Comparison of ENCODE assay signal across 14 cellular contexts in the genomic region with DNA sequence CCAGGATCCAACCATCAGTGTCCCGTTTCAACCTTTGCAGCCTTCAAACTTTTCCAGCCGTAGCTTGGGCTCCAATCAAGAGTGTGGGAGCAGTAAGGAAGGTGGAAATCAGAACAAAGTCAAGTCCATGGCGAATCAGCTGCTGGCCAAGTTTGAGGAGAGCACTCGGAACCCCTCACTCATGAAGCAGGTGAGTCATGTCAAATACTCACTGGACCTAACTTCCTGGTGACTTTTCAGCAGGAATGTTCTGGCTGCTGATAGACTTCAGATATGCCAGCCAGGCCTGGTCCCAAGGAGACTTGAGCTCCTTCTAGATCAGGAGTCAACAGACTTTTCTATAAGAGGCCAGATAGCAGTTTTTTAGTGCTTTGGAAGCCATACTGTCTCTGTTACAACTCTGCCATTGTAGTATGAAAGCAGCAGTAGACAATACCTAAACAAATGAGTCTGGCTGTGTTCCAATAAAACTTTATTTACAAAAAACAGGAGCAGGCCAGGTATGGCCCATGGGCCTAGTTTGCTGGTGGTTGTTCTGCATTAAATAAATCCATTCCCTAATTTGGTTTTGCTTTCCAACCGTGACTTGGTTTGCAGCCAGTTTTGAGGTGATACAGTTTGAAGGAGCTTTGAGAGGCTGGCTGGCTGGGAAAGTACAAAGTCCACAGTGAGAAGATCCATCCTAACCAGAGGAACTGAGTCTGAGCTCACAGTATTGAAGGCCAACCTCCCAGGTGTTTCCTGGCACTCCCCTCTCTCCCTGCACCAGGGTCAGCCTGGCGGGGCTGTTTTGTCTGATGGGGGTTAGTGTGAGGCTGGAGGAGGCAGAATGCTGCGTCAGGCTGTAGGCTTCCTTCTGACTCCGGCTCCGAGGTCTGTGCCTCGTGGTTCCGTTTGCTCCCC.
DNase-seq lines count a peak whose midpoint lies in the region; ATAC-seq and TF ChIP-seq lines count a peak whose summit lies in the region.
"Had no signal": no experiment of that assay in that cellular context is flagged by ENCODE, and none has a peak within 500 bp of the region (broad histone marks: within the 10 kb centered on the region; RNA-seq: fewer than 3 reads in every experiment).

No MANE protein-coding gene starts in this region.

- H3K4me1 ChIP-seq in left lung (peaks cover 9 to 30% of the 10 kb centered on the region in 2 donors), upper lobe of right lung (peaks cover 20% of the 10 kb centered on the region)

- no peak for TF ChIP-seq CTCF in left lung (IDR thresholded peaks at IDR 0.05)
- TF ChIP-seq CTCF in upper lobe of right lung (IDR thresholded peaks at IDR 0.05), result no peak

- peak overlapping the region; percentile 38 for H3K27ac ChIP-seq in angular gyrus (ENCODE audit: low read depth, low read length)
- H3K27ac ChIP-seq in left lung, result peak overlapping the region; percentile 49 to 79
- peak overlapping the region; percentile 67 for H3K27ac ChIP-seq in upper lobe of right lung
- H3K27ac ChIP-seq: SJCRH30 had no signal

- peaks cover 50% of the 10 kb centered on the region for H3K4me1 Mint-ChIP-seq in T-helper 1 cell treated with Interleukin-12 subunit alpha and Interleukin-12 subunit beta and Interleukin-4 antibody, amounts not matched to agents 30 μg/mL and 1 μg/mL, for 36 hours (ENCODE audit: low read depth)

- peaks cover 45% of the 10 kb centered on the region for H3K36me3 Mint-ChIP-seq in T-helper 1 cell treated with Interleukin-12 subunit alpha and Interleukin-12 subunit beta and Interleukin-4 antibody, amounts not matched to agents 30 μg/mL and 1 μg/mL, for 36 hours (ENCODE audit: low read depth)

- intact Hi-C loops in left lung (cut with DNase I) (loop anchor here in 1 of 2 donors (10.0 kb wide), 1 partner anchor 185 kb away; no protein-coding TSS in a partner anchor), upper lobe of right lung (cut with DNase I) (loop anchor here (10.0 kb wide), 1 partner anchor 195 kb away; no protein-coding TSS in a partner anchor)

- DNase-seq in T-helper 1 cell (no peak), left lung (peak in 1 of 2 donors; percentile 63), upper lobe of right lung (no peak), cerebellum (ENCODE audit: low spot score) (no peak)
- no peak for DNase-seq in activated naive CD4-positive, alpha-beta T cell (lab: John Stamatoyannopoulos, UW)
- DNase-seq: cerebellar nuclear complex; foreskin fibroblast; kidney glomerular epithelial cell; NCI-H446 treated with DMSO at 0.1 percent for 48 hours; SJCRH30; stimulated activated CD4-positive, alpha-beta T cell treated with anti-CD3 and anti-CD28 coated beads, Interleukin-2, amount 100 ng/mL, for 48 hours had no signal

- H3K9me3 ChIP-seq in left lung, result no peaks in the 10 kb centered on the region
- no peaks in the 10 kb centered on the region for H3K9me3 ChIP-seq in upper lobe of right lung
- H3K9me3 ChIP-seq: SJCRH30 had no signal

- no peak overlapping the region for H3K4me3 Mint-ChIP-seq in T-helper 1 cell treated with Interleukin-12 subunit alpha and Interleukin-12 subunit beta and Interleukin-4 antibody, amounts not matched to agents 30 μg/mL and 1 μg/mL, for 36 hours

- H3K4me3 ChIP-seq in left lung (no peak overlapping the region), upper lobe of right lung (no peak overlapping the region)
- H3K4me3 ChIP-seq: SJCRH30 had no signal

- H3K9me3 Mint-ChIP-seq in T-helper 1 cell treated with Interleukin-12 subunit alpha and Interleukin-12 subunit beta and Interleukin-4 antibody, amounts not matched to agents 30 μg/mL and 1 μg/mL, for 36 hours, result no peaks in the 10 kb centered on the region

- no peaks in the 10 kb centered on the region for H3K27me3 Mint-ChIP-seq in T-helper 1 cell treated with Interleukin-12 subunit alpha and Interleukin-12 subunit beta and Interleukin-4 antibody, amounts not matched to agents 30 μg/mL and 1 μg/mL, for 36 hours (ENCODE audit: low read depth)

- H3K36me3 ChIP-seq in left lung, result peaks cover 0 to 52% of the 10 kb centered on the region in 2 donors
- H3K36me3 ChIP-seq in upper lobe of right lung, result peaks cover 23% of the 10 kb centered on the region
- H3K36me3 ChIP-seq: SJCRH30 had no signal

- ATAC-seq in left lung, result peak; percentile 76
- peak; percentile 86 for ATAC-seq in upper lobe of right lung
- no peak for ATAC-seq in GM21447 (IDR thresholded peaks at IDR 0.05; ENCODE audit: unreplicated experiment)

- no peaks in the 10 kb centered on the region for H3K27me3 ChIP-seq in left lung
- H3K27me3 ChIP-seq in upper lobe of right lung, result no peaks in the 10 kb centered on the region
- H3K27me3 ChIP-seq: SJCRH30 had no signal

- H3K27ac Mint-ChIP-seq in T-helper 1 cell treated with Interleukin-12 subunit alpha and Interleukin-12 subunit beta and Interleukin-4 antibody, amounts not matched to agents 30 μg/mL and 1 μg/mL, for 36 hours, result peak overlapping the region; percentile 39
